2 cellular contexts compared by ENCODE assay signal in the genomic region with DNA sequence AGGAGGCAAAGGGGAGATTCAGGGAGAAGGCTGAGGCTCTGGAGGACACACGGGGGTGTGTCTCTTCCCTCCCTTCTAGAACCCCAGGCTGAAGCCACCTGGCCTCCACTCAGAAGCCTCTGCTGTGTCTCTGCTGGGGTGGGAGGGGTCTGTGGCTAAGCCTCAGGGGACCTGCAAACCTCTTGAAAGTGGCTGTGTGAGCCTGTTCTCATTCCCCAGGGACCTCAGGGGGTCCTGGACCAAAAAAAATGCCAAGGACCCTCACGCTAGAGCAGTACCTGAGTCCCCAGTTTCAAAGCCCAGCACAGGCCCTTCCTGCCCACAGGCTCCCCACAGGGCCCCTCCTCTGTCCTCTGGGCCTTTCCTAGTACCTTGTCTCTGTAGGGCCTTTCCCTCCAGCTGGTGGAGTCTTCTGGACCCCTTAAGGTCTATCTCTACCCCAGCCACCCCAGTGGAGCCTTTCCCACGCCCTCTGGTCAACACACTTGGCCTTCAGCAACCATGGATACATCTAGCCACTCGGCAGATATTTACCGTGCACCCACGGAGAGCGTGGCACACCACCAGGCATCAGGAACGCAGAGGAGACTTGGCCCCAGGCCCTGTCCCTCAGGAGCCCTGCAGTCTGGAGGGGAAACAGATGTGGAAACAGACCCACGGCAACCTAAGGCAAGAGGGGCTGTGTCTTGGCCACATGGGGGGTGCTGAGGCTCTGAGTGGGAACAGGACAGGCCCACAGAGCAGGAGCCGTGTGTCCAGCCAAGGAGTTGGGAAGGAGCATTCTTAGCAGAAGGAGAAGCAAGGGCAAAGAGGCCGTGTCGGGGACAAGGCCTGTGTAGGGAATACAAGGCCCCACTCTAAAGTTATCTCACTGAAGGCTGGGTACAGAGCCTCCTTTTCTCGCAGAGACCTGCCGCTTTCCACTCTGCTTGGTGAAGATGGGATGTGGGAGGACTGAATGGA.
TF ChIP-seq lines count a peak whose summit lies in the region.

No MANE protein-coding gene starts in this region.

TF ChIP-seq in GM12891, 5 proteins besides CTCF, POLR2A, EP300 and RAD21:
- TF ChIP-seq POU2F2 (IDR thresholded peaks at IDR 0.05; ENCODE audit: low read depth, low read length) (no peak), SPI1 (IDR thresholded peaks at IDR 0.05; ENCODE audit: low read depth, low read length) (no peak), POLR2AphosphoS5 (IDR thresholded peaks at IDR 0.05; ENCODE audit: low read depth, low read length) (no peak), TAF1 (IDR thresholded peaks at IDR 0.05; ENCODE audit: low read depth, low read length) (no peak), PAX5 (IDR thresholded peaks at IDR 0.05; ENCODE audit: insufficient read depth, low read length, severe bottlenecking) (no peak)

TF ChIP-seq in H1, 55 proteins besides CTCF, POLR2A, EP300 and RAD21:
- no peak for TF ChIP-seq SIX5 (IDR thresholded peaks at IDR 0.05; ENCODE audit: low read depth, low read length)
